In genomic region chr1:21175670-21176581, GRCh38 we compare ENCODE assay signal across 7 cellular contexts. TPM values are rescaled to one million over a fixed set of nuclear protein-coding genes. Genes with fewer than 3 reads are reported as not detected.
A peak's percentile ranks its signal among the peaks of the same experiment; 100 is the strongest.
DNase-seq lines count a peak whose midpoint lies in the region; ATAC-seq and TF ChIP-seq lines count a peak whose summit lies in the region.

No MANE protein-coding gene starts in this region.

- H4K91ac ChIP-seq in trophoblast cell (ENCODE audit: low read depth, low read length), result peak overlapping the region; percentile 82

- H4K8ac ChIP-seq in trophoblast cell (ENCODE audit: low read depth, low read length), result peak overlapping the region; percentile 59

- peak; percentile 55 for DNase-seq in GM13977 (ENCODE audit: low spot score)
- DNase-seq in PC-3, result no peak
- DNase-seq in activated naive CD4-positive, alpha-beta T cell treated with Interleukin-2 at 50 U/mL for 16 hours, result peak; percentile 51
- DNase-seq in heart right ventricle, result peak; percentile 23 to 45
- peak in 1 of 2 donors; percentile 28 for DNase-seq in trophoblast cell
- no peak for DNase-seq in foreskin melanocyte

- H4K12ac ChIP-seq in trophoblast cell (ENCODE audit: low read depth, low read length), result peak overlapping the region; percentile 63

- H3K14ac ChIP-seq in trophoblast cell (ENCODE audit: low read length), result peak overlapping the region; percentile 76

- BruUV-seq in PC-3 (replicated peaks; lab: Mats Ljungman, UMichigan), result no TSS peak

- H3K23ac ChIP-seq in trophoblast cell (ENCODE audit: low read length), result no peak overlapping the region

- in situ Hi-C loops in GM13977 (cut with MboI; ENCODE audit: low pct_unique_long_range_greater_than_20kb, low sequenced_read_pairs, unreplicated experiment), result loop anchor here (25.0 kb wide), 1 partner anchor 189 kb away; no protein-coding TSS in a partner anchor

- 0 to 1% methylated on average over 21 to 47 of the region's 69 CpGs for WGBS in heart right ventricle, 2 donors
- no CpG with 5 or more reads among the region's 69 CpGs for WGBS in trophoblast cell (ENCODE audit: extremely low coverage, insufficient coverage, insufficient read length)

- H2AK5ac ChIP-seq in trophoblast cell (ENCODE audit: low read length), result peak overlapping the region; percentile 71

- peak overlapping the region; percentile 81 for H3K9ac ChIP-seq in PC-3 (ENCODE audit: low read length)
- H3K9ac ChIP-seq in trophoblast cell (ENCODE audit: low read length), result peak overlapping the region; percentile 80

- H3K79me1 ChIP-seq in trophoblast cell (ENCODE audit: low read length), result peaks cover 13% of the 10 kb centered on the region

- no peak overlapping the region for H2BK12ac ChIP-seq in trophoblast cell (ENCODE audit: low read length)

- peaks cover 13% of the 10 kb centered on the region for H3K4me1 ChIP-seq in PC-3 (ENCODE audit: insufficient read depth, low read length)
- peaks cover 3 to 42% (median 27%) of the 10 kb centered on the region in 9 donors for H3K4me1 ChIP-seq in heart right ventricle
- H3K4me1 ChIP-seq in trophoblast cell (ENCODE audit: control insufficient read depth in 1 of 2, insufficient read depth in 2 of 2, low read length in 2 of 2), result peaks cover 0 to 5% of the 10 kb centered on the region in 2 experiments

- peak overlapping the region; percentile 74 for H3K18ac ChIP-seq in trophoblast cell (ENCODE audit: low read length)

- peak overlapping the region; percentile 81 for H3K4me2 ChIP-seq in PC-3 (ENCODE audit: low read length)
- H3K4me2 ChIP-seq in trophoblast cell (ENCODE audit: low read length), result peak overlapping the region; percentile 85

- intact Hi-C loops in PC-3 (cut with micrococcal nuclease) (loop anchor here (5.0 to 10.0 kb wide), 3 partner anchors 61 to 604 kb away; no protein-coding TSS in a partner anchor), heart right ventricle (cut with DNase I) (loop anchor here in 2 of 10 donors (5.0 to 10.0 kb wide), 2 partner anchors 91 to 189 kb away; no protein-coding TSS in a partner anchor)

- H2BK120ac ChIP-seq in trophoblast cell (ENCODE audit: insufficient read depth, low read length, poor library complexity), result peak overlapping the region; percentile 18

- no peaks in the 10 kb centered on the region for H3F3A ChIP-seq in PC-3 (ENCODE audit: low read length, unreplicated experiment)

- TF ChIP-seq CTCF in GM13977 (IDR thresholded peaks at IDR 0.05; ENCODE audit: extremely low read depth, insufficient read depth, missing control alignments) (no peak), PC-3 (conservative IDR thresholded peaks at IDR 0.05; ENCODE audit: low read depth, low read length) (no peak), heart right ventricle (IDR thresholded peaks at IDR 0.05) (no peak)

- no peaks in the 10 kb centered on the region for H3K27me3 ChIP-seq in PC-3 (ENCODE audit: low read length)
- no peaks in the 10 kb centered on the region for H3K27me3 ChIP-seq in heart right ventricle
- H3K27me3 ChIP-seq in trophoblast cell (ENCODE audit: insufficient read depth, low read length), result no peaks in the 10 kb centered on the region

- H3K27ac ChIP-seq in PC-3 (ENCODE audit: low read length), result no peak overlapping the region; the same call in 1 of the 2 replicates
- H3K27ac ChIP-seq in heart right ventricle, result peak overlapping the region; percentile 68 to 98 (median 96)
- peak overlapping the region; percentile 48 for H3K27ac ChIP-seq in trophoblast cell (ENCODE audit: low read depth, low read length)

- no peaks in the 10 kb centered on the region for H3K36me3 ChIP-seq in PC-3 (ENCODE audit: low read depth, low read length)
- peaks cover 0 to 7% (median 0%) of the 10 kb centered on the region in 9 donors for H3K36me3 ChIP-seq in heart right ventricle
- peaks cover 3 to 5% of the 10 kb centered on the region in 2 experiments for H3K36me3 ChIP-seq in trophoblast cell (ENCODE audit: control insufficient read depth in 1 of 2, insufficient read depth in 2 of 2, low read length in 2 of 2)

- peak; percentile 6 for ATAC-seq in HG02884 (IDR thresholded peaks at IDR 0.05; ENCODE audit: unreplicated experiment)
- ATAC-seq in PC-3, result peak; percentile 15
- ATAC-seq in heart right ventricle, result peak in 1 of 8 donors; percentile 5

- peaks cover 13% of the 10 kb centered on the region for H4K20me1 ChIP-seq in PC-3 (ENCODE audit: low read length)

- peak overlapping the region; percentile 91 for H3K4ac ChIP-seq in trophoblast cell (ENCODE audit: low read depth, low read length)

- H3K9me3 ChIP-seq in PC-3 (ENCODE audit: low read length) (no peaks in the 10 kb centered on the region), heart right ventricle (no peaks in the 10 kb centered on the region), trophoblast cell (ENCODE audit: insufficient read depth, low read depth, low read length) (no peaks in the 10 kb centered on the region)

- no peaks in the 10 kb centered on the region for H3K9me2 ChIP-seq in PC-3 (replicated peaks; ENCODE audit: low read length)

- POLR2A ChIA-PET in PC-3 (lab: Charles Lee; ENCODE audit: unreplicated experiment), result no interaction called here

- CTCF ChIA-PET in PC-3 (lab: Charles Lee), result no interaction called here

- H3K79me2 ChIP-seq in PC-3 (ENCODE audit: low read length) (peaks cover 47% of the 10 kb centered on the region), trophoblast cell (ENCODE audit: control insufficient read depth, insufficient read depth, low read length, poor library complexity) (peaks cover 9% of the 10 kb centered on the region)

- peak overlapping the region; percentile 80 for H2BK5ac ChIP-seq in trophoblast cell (ENCODE audit: low read depth, low read length, poor library complexity)

- peak overlapping the region; percentile 2 for H2AFZ ChIP-seq in PC-3 (ENCODE audit: low read length)
- H2AFZ ChIP-seq in trophoblast cell (ENCODE audit: insufficient read depth, low read length, poor library complexity), result peak overlapping the region; percentile 66

- peak overlapping the region; percentile 91 for H3K4me3 ChIP-seq in PC-3 (ENCODE audit: low read length)
- H3K4me3 ChIP-seq in heart right ventricle, result peak overlapping the region; percentile 75 to 98 (median 92)
- peak overlapping the region; percentile 95 for H3K4me3 ChIP-seq in trophoblast cell (ENCODE audit: low read depth, low read length)

RNA-seq across cellular contexts. Expression of gene EIF4G3, which starts 0.8 kb away (rescaled TPM):
- total RNA-seq in PC-3 (2014; rRNA removed) (16.9 and 25.0 TPM in 2 replicates), heart right ventricle (10 to 100 TPM; 30.9 to 50.2 (median 37.2) TPM)
- 10 to 100 TPM; 13.3 to 22.5 TPM for polyA plus RNA-seq in heart right ventricle
- 48.9 and 51.5 TPM in 2 replicates for polyA plus RNA-seq in trophoblast cell (2013)

Comparison
In these comparisons a context has a peak if more than half of its experiments do, and no peak if none do; other contexts are left out.
1. DNase-seq: peak in GM13977 (single experiment), activated naive CD4-positive, alpha-beta T cell treated with Interleukin-2 at 50 U/mL for 16 hours (single experiment) and heart right ventricle (2 of 2); none in PC-3 (single experiment) and foreskin melanocyte (single experiment).
2. Peak in every context shown above with its lines, with median percentiles within 50 percentile points of each other: H3K4me3 ChIP-seq.